Comparison of ENCODE assay signal across 1 cellular context in genomic region chr17:59796138-59796537, GRCh38.
TF ChIP-seq lines count a peak whose summit lies in the region.

No MANE protein-coding gene starts in this region.

TF ChIP-seq in WTC11, 78 proteins besides CTCF, POLR2A, EP300 and RAD21 (continued from another document):
- no peak for TF ChIP-seq E2F1 (CRISPR knock-in tag; IDR thresholded peaks at IDR 0.05)
- no peak for TF ChIP-seq FOXK1 (CRISPR knock-in tag; IDR thresholded peaks at IDR 0.05)
- TF ChIP-seq NFE2L1 (CRISPR knock-in tag; IDR thresholded peaks at IDR 0.05): no peak
- TF ChIP-seq NFYB (CRISPR knock-in tag; conservative IDR thresholded peaks at IDR 0.05; ENCODE audit: low read depth): no peak
- no peak for TF ChIP-seq PREB (CRISPR knock-in tag; IDR thresholded peaks at IDR 0.05; ENCODE audit: borderline replicate concordance)
- TF ChIP-seq GRHL2 (CRISPR knock-in tag; IDR thresholded peaks at IDR 0.05; ENCODE audit: insufficient replicate concordance, severe bottlenecking): no peak
- no peak for TF ChIP-seq PRRX2 (CRISPR knock-in tag; IDR thresholded peaks at IDR 0.05)
- TF ChIP-seq ZMAT4 (CRISPR knock-in tag; IDR thresholded peaks at IDR 0.05): no peak
- no peak for TF ChIP-seq ZSCAN18 (CRISPR knock-in tag; IDR thresholded peaks at IDR 0.05)
- TF ChIP-seq TP53 (CRISPR knock-in tag; IDR thresholded peaks at IDR 0.05): no peak
- no peak for TF ChIP-seq MXD4 (CRISPR knock-in tag; IDR thresholded peaks at IDR 0.05; ENCODE audit: borderline replicate concordance)
- TF ChIP-seq ETV6 (CRISPR knock-in tag; IDR thresholded peaks at IDR 0.05): no peak
